ENCODE assay signal across 8 cellular contexts in genomic region chr11:11010624-11011127, GRCh38.
A peak's percentile ranks its signal among the peaks of the same experiment; 100 is the strongest.
DNase-seq lines count a peak whose midpoint lies in the region; ATAC-seq and TF ChIP-seq lines count a peak whose summit lies in the region.

No MANE protein-coding gene starts in this region.

- TF ChIP-seq CTCF in choroid plexus epithelial cell (conservative IDR thresholded peaks at IDR 0.05; ENCODE audit: low read depth, low read length) (peak; percentile 41), liver (IDR thresholded peaks at IDR 0.05; ENCODE audit: low read depth, low read length, missing input control) (peak; percentile 36)

- 15% methylated on average over 7 of the region's 8 CpGs for WGBS in liver

- H3K9ac ChIP-seq in liver (ENCODE audit: low read depth in 1 of 2, low read length in 2 of 2): no peak overlapping the region

- H3K4me3 ChIP-seq in choroid plexus epithelial cell (ENCODE audit: low read depth, low read length): no peak overlapping the region
- no peak overlapping the region for H3K4me3 ChIP-seq in liver (ENCODE audit: low read depth in 1 of 3, low read length in 3 of 3)

- H3K27me3 ChIP-seq in liver (ENCODE audit: control insufficient read depth in 4 of 4, insufficient read depth in 4 of 4, low read length in 3 of 4): peaks cover 0 to 9% (median 0%) of the 10 kb centered on the region in 4 donors

- no peak for ATAC-seq in stimulated activated naive CD8-positive, alpha-beta T cell treated with anti-CD3 and anti-CD28 coated beads, Interleukin-15, Interleukin-2, amounts not matched to agents 100 U/mL and 50 U/mL, for 24 hours
- no peak for ATAC-seq in HG03442 (IDR thresholded peaks at IDR 0.05; ENCODE audit: unreplicated experiment)

- peak; percentile 50 for DNase-seq in AG08395 (ENCODE audit: low spot score)
- DNase-seq in HuH-7 (ENCODE audit: low spot score): peak; percentile 30
- peak; percentile 12 for DNase-seq in choroid plexus epithelial cell (ENCODE audit: low read depth)
- DNase-seq in NCI-H1092 treated with DMSO at 0.1 percent for 48 hours (lab: John Stamatoyannopoulos, UW): no peak
- DNase-seq in stimulated activated naive CD8-positive, alpha-beta T cell treated with anti-CD3 and anti-CD28 coated beads, Interleukin-15, Interleukin-2, amounts not matched to agents 100 U/mL and 50 U/mL, for 24 hours: no peak
- DNase-seq in activated CD4-positive, alpha-beta T cell treated with anti-CD3 and anti-CD28 coated beads, Interleukin-2, amount 50 U/mL, for 4 hours: no peak

- H3K4me1 ChIP-seq in liver (ENCODE audit: control insufficient read depth in 4 of 4, insufficient read depth in 4 of 4, low read length in 3 of 4): no peaks in the 10 kb centered on the region

- no peak overlapping the region for H3K27ac ChIP-seq in liver (ENCODE audit: low read depth in 1 of 2, low read length in 2 of 2)

- peak; percentile 49 to 66 for TF ChIP-seq RAD21 in liver (IDR thresholded peaks at IDR 0.05)

- no peaks in the 10 kb centered on the region for H3K9me3 ChIP-seq in liver (ENCODE audit: control insufficient read depth in 4 of 4, low read length in 3 of 4)

- no peaks in the 10 kb centered on the region for H3K36me3 ChIP-seq in liver (ENCODE audit: control insufficient read depth in 4 of 4, insufficient read depth in 3 of 4, low read depth in 1 of 4, low read length in 3 of 4)

TF ChIP-seq in liver, 16 proteins besides CTCF, POLR2A, EP300 and RAD21:
- TF ChIP-seq YY1 (IDR thresholded peaks at IDR 0.05) (no peak), RXRA (IDR thresholded peaks at IDR 0.05) (no peak), EGR1 (IDR thresholded peaks at IDR 0.05; ENCODE audit: low read depth in 2 of 2) (no peak), GABPA (IDR thresholded peaks at IDR 0.05 in 1 of 2, conservative IDR thresholded peaks at IDR 0.05 in 1 of 2) (no peak), ATF3 (IDR thresholded peaks at IDR 0.05) (no peak), ZBTB33 (IDR thresholded peaks at IDR 0.05) (no peak), FOXA1 (IDR thresholded peaks at IDR 0.05) (no peak)

Comparison
In these comparisons a context has a peak if more than half of its experiments do, and no peak if none do; other contexts are left out.
1. DNase-seq: peak in AG08395 (single experiment), HuH-7 (single experiment) and choroid plexus epithelial cell (single experiment); none in NCI-H1092 treated with DMSO at 0.1 percent for 48 hours (single experiment), stimulated activated naive CD8-positive, alpha-beta T cell treated with anti-CD3 and anti-CD28 coated beads, Interleukin-15, Interleukin-2, amounts not matched to agents 100 U/mL and 50 U/mL, for 24 hours (single experiment) and activated CD4-positive, alpha-beta T cell treated with anti-CD3 and anti-CD28 coated beads, Interleukin-2, amount 50 U/mL, for 4 hours (0 of 2).